ENCODE assay signal across 2 cellular contexts in the genomic region with DNA sequence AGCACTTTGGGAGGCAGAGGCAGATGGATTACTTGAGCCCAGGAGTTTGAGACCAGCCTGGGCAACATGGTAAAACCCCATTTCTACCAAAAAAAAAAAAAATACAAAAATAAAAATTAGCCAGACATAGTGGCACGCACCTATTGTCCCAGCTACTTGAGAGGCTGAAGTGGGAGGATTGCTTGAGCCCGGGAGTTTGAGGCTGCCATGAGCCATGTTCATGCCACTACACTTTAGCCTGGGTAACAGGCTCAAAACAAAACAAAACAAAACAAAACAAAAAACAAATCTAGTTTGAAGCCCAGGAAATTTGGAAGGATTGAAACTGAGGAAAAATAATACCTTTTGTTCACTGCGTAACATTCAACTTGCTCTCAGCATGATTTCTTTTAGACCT.
TF ChIP-seq lines count a peak whose summit lies in the region.

No MANE protein-coding gene starts in this region.

TF ChIP-seq in A549, 52 proteins besides CTCF, POLR2A, EP300 and RAD21:
- TF ChIP-seq MAFK (IDR thresholded peaks at IDR 0.05; ENCODE audit: partially characterized antibody) (no peak), NPAS2 (CRISPR knock-in tag; IDR thresholded peaks at IDR 0.05; ENCODE audit: borderline replicate concordance) (no peak), RCOR1 (IDR thresholded peaks at IDR 0.05; ENCODE audit: low read depth, low read length) (no peak), ZNF302 (CRISPR knock-in tag; IDR thresholded peaks at IDR 0.05) (no peak), CBX2 (IDR thresholded peaks at IDR 0.05; ENCODE audit: borderline replicate concordance, low read depth) (no peak)

TF ChIP-seq in K562, 482 proteins besides CTCF, POLR2A, EP300 and RAD21:
- TF ChIP-seq ZNF639 (CRISPR knock-in tag; conservative IDR thresholded peaks at IDR 0.05 in 1 of 2, IDR thresholded peaks at IDR 0.05 in 1 of 2): 0 out of 4 replicates have a peak, but pooled peaks of 1 of the 2 experiments have one; percentile 7
- no peak for TF ChIP-seq DDX20 (tag; IDR thresholded peaks at IDR 0.05; ENCODE audit: low read depth)
- 0 out of 2 replicates have a peak, but pooled peaks have one; percentile 34 for TF ChIP-seq FOXJ2 (tag; IDR thresholded peaks at IDR 0.05)
- TF ChIP-seq PHF21A (IDR thresholded peaks at IDR 0.05; ENCODE audit: borderline replicate concordance, low read depth): no peak
TF ChIP-seq in K562: peak in this region for 2.
